Comparison of ENCODE assay signal across 17 cellular contexts in genomic region chr7:139944248-139944647, GRCh38.
DNase-seq lines count a peak whose midpoint lies in the region; ATAC-seq, FAIRE-seq and TF ChIP-seq lines count a peak whose summit lies in the region.
"Had no signal": no experiment of that assay in that cellular context is flagged by ENCODE, and none has a peak within 500 bp of the region (broad histone marks: within the 10 kb centered on the region; RNA-seq: fewer than 3 reads in every experiment).

No MANE protein-coding gene starts in this region.

- no peak overlapping the region for H3K27ac ChIP-seq in H1 (ENCODE audit: low read depth, low read length)
- H3K27ac ChIP-seq: BLaER1 treated with 17β-estradiol and CSF1 and Interleukin-3, amounts not matched to agents 10 nM and 100 nM had no signal

- H3K27ac Mint-ChIP-seq in natural killer cell treated with Interleukin-12 subunit alpha and Interleukin-12 subunit beta and Interleukin-15 and Interleukin-18, amount 100 ng/mL, for 72 hours = peak overlapping the region; percentile 1 to 97
- H3K27ac Mint-ChIP-seq in natural killer cell (no peak overlapping the region), osteocyte (ENCODE audit: unreplicated experiment) (no peak overlapping the region)
- H3K27ac Mint-ChIP-seq in activated T-helper 17 cell treated with anti-CD3 and anti-CD28 coated beads, Interleukin-2, amount 50 U/mL, for 72 hours = no peak overlapping the region
- H3K27ac Mint-ChIP-seq: B cell; CD8-positive, alpha-beta T cell had no signal

- H2BK120ac ChIP-seq in H1 (replicated peaks; ENCODE audit: low read depth, low read length) = no peak overlapping the region

- H3K23me2 ChIP-seq in H1 (ENCODE audit: low read depth, low read length) = no peaks in the 10 kb centered on the region

- H3K4me3 ChIP-seq in H1 (ENCODE audit: extremely low read depth in 1 of 4, insufficient read depth in 2 of 4, low read depth in 3 of 4, low read length in 4 of 4) = no peak overlapping the region
- no peak overlapping the region for H3K4me3 ChIP-seq in H7 (ENCODE audit: insufficient read depth, low read depth, low read length)
- H3K4me3 ChIP-seq: BLaER1 treated with 17β-estradiol and CSF1 and Interleukin-3, amounts not matched to agents 10 nM and 100 nM had no signal

- no peaks in the 10 kb centered on the region for H3K79me2 ChIP-seq in H1 (ENCODE audit: control insufficient read depth in 1 of 2, insufficient read depth in 2 of 2, low read length in 2 of 2)

- H4K5ac ChIP-seq in H1 (ENCODE audit: insufficient read length, low read depth, low read length) = no peak overlapping the region

- intact Hi-C loops in natural killer cell (cut with micrococcal nuclease) = no loop called here

- H2BK20ac ChIP-seq in H1 (ENCODE audit: low read length) = no peak overlapping the region

- 87% methylated on average over 3 of the region's 3 CpGs; no CpG with 5 or more reads in 1 of the 2 experiments for WGBS in H1 (ENCODE audit: extremely low coverage in 1 of 2, insufficient coverage in 1 of 2, insufficient read length in 1 of 2, insufficient replicate concordance in 2 of 2, low coverage in 1 of 2, low lambda C conversion rate in 2 of 2, missing lambda C conversion rate in 1 of 2), 2 experiments

- peaks cover 0 to 6% of the 10 kb centered on the region in 2 experiments; a peak in 1 of 4 replicates for H3K9me3 ChIP-seq in H1 (ENCODE audit: insufficient read depth in 2 of 2, low read depth in 1 of 2, low read length in 1 of 2)

- no peaks in the 10 kb centered on the region for H4K20me1 ChIP-seq in H1 (replicated peaks in 1 of 2; ENCODE audit: control insufficient read depth in 1 of 2, insufficient read depth in 2 of 2, low read length in 2 of 2)
- H4K20me1 ChIP-seq: BLaER1 treated with 17β-estradiol and CSF1 and Interleukin-3, amounts not matched to agents 10 nM and 100 nM had no signal

- no peak for FAIRE-seq in H1 (lab: Jason Lieb, UNC)
- FAIRE-seq: G401.6, GM12891, GM19239, HTR-8/SVneo had no signal

- TF ChIP-seq CTCF in natural killer cell (IDR thresholded peaks at IDR 0.05) (no peak), H1 (IDR thresholded peaks at IDR 0.05; ENCODE audit: control extremely low read depth in 1 of 3, insufficient read depth in 1 of 3, low read depth in 1 of 3, low read length in 3 of 3) (no peak), osteocyte (IDR thresholded peaks at IDR 0.05) (no peak)

- DNase-seq in natural killer cell treated with Interleukin-12 subunit alpha and Interleukin-12 subunit beta and Interleukin-15 and Interleukin-18, amount 100 ng/mL, for 72 hours (ENCODE audit: low spot score) = no peak
- DNase-seq in natural killer cell = no peak
- no peak for DNase-seq in H1 (ENCODE audit: low read depth in 1 of 2, low spot score in 2 of 2)
- peak; percentile 53 for DNase-seq in osteocyte (ENCODE audit: extremely low spot score, unreplicated experiment)
- DNase-seq in H7 = no peak
- no peak for DNase-seq in NCI-H146 (lab: John Stamatoyannopoulos, UW)
- DNase-seq: Calu3; CD8-positive, alpha-beta T cell; HCEC 1CT; IMR-90 had no signal

- no peak overlapping the region for H3K4ac ChIP-seq in H1 (replicated peaks; ENCODE audit: insufficient read length, low read depth, low read length)

- no peak overlapping the region for H2AFZ ChIP-seq in H1 (ENCODE audit: low read length)

- CTCF ChIA-PET in H1 (lab: Charles Lee; ENCODE audit: partially characterized antibody) = interaction anchor here (0.9 to 1.6 kb wide), 2 partner anchors 61 to 73 kb away, joined by 3 to 6 read pairs; no protein-coding TSS in a partner anchor

- no peak overlapping the region for H3K14ac ChIP-seq in H1 (ENCODE audit: insufficient read length)

- H3K56ac ChIP-seq in H1 (replicated peaks; ENCODE audit: insufficient read length, low read depth, low read length) = no peak overlapping the region

- H3K27me3 ChIP-seq in H1 (replicated peaks in 1 of 4; ENCODE audit: control insufficient read depth in 3 of 4, extremely low read depth in 1 of 4, insufficient read depth in 3 of 4, low read length in 3 of 4) (no peaks in the 10 kb centered on the region), H7 (ENCODE audit: control insufficient read depth, insufficient read depth, low read length) (no peaks in the 10 kb centered on the region)
- H3K27me3 ChIP-seq: BLaER1 treated with 17β-estradiol and CSF1 and Interleukin-3, amounts not matched to agents 10 nM and 100 nM had no signal

- TF ChIP-seq EP300 in H1 (IDR thresholded peaks at IDR 0.05; ENCODE audit: borderline replicate concordance in 1 of 2, low read depth in 2 of 2, low read length in 2 of 2) = no peak

- no peak for TF ChIP-seq POLR2A in H1 (IDR thresholded peaks at IDR 0.05; ENCODE audit: control extremely low read depth in 1 of 2, low read depth in 2 of 2, low read length in 2 of 2)

- H2AK5ac ChIP-seq in H1 (ENCODE audit: low read depth, low read length) = 0 out of 2 replicates have a peak overlapping the region, but pooled peaks have one; percentile 45

- peaks cover 0 to 4% (median 0%) of the 10 kb centered on the region in 4 experiments; a peak in 1 of 7 replicates for H3K4me1 ChIP-seq in H1 (replicated peaks in 1 of 4; ENCODE audit: control insufficient read depth in 3 of 4, insufficient read depth in 4 of 4, low read length in 3 of 4)

- no peaks in the 10 kb centered on the region for H3K36me3 ChIP-seq in H1 (ENCODE audit: control insufficient read depth in 2 of 4, insufficient read depth in 4 of 4, low read length in 3 of 4)
- no peaks in the 10 kb centered on the region for H3K36me3 ChIP-seq in H7 (replicated peaks; ENCODE audit: control insufficient read depth, insufficient read depth, low read length)

- peaks cover 21% of the 10 kb centered on the region for H3K9me3 Mint-ChIP-seq in natural killer cell treated with Interleukin-12 subunit alpha and Interleukin-12 subunit beta and Interleukin-15 and Interleukin-18, amount 100 ng/mL, for 72 hours
- H3K9me3 Mint-ChIP-seq in natural killer cell (peaks cover 0 to 2% of the 10 kb centered on the region in 2 donors), osteocyte (ENCODE audit: unreplicated experiment) (peaks cover 24% of the 10 kb centered on the region)
- peaks cover 16% of the 10 kb centered on the region for H3K9me3 Mint-ChIP-seq in activated T-helper 17 cell treated with anti-CD3 and anti-CD28 coated beads, Interleukin-2, amount 50 U/mL, for 72 hours

- no peak overlapping the region for H2BK5ac ChIP-seq in H1 (ENCODE audit: low read depth, low read length)

- no peak overlapping the region for H3K4me2 ChIP-seq in H1 (ENCODE audit: insufficient read depth in 1 of 2, low read depth in 2 of 2, low read length in 2 of 2)
- H3K4me2 ChIP-seq: BLaER1 treated with 17β-estradiol and CSF1 and Interleukin-3, amounts not matched to agents 10 nM and 100 nM had no signal

- no peak overlapping the region for H2BK15ac ChIP-seq in H1 (ENCODE audit: low read length)

- H3K27me3 Mint-ChIP-seq in natural killer cell treated with Interleukin-12 subunit alpha and Interleukin-12 subunit beta and Interleukin-15 and Interleukin-18, amount 100 ng/mL, for 72 hours = no peaks in the 10 kb centered on the region
- H3K27me3 Mint-ChIP-seq in natural killer cell (ENCODE audit: low read depth in 2 of 2) (no peaks in the 10 kb centered on the region), osteocyte (ENCODE audit: unreplicated experiment) (peaks cover 59% of the 10 kb centered on the region)
- H3K27me3 Mint-ChIP-seq in activated T-helper 17 cell treated with anti-CD3 and anti-CD28 coated beads, Interleukin-2, amount 50 U/mL, for 72 hours = no peaks in the 10 kb centered on the region

- H2BK12ac ChIP-seq in H1 (ENCODE audit: low read depth, low read length) = no peak overlapping the region

- no peak for ATAC-seq in natural killer cell treated with Interleukin-12 subunit alpha and Interleukin-12 subunit beta and Interleukin-15 and Interleukin-18, amount 100 ng/mL, for 72 hours
- ATAC-seq in natural killer cell = no peak
- no peak for ATAC-seq in activated T-helper 17 cell treated with anti-CD3 and anti-CD28 coated beads, Interleukin-2, amount 50 U/mL, for 72 hours (replicated peaks)
- ATAC-seq: CD8-positive, alpha-beta T cell had no signal

- peaks cover 59 to 65% of the 10 kb centered on the region in 2 donors for H3K4me1 Mint-ChIP-seq in natural killer cell treated with Interleukin-12 subunit alpha and Interleukin-12 subunit beta and Interleukin-15 and Interleukin-18, amount 100 ng/mL, for 72 hours (ENCODE audit: low read depth in 2 of 2)
- H3K4me1 Mint-ChIP-seq in natural killer cell (peaks cover 30 to 31% of the 10 kb centered on the region in 2 donors), osteocyte (ENCODE audit: unreplicated experiment) (no peaks in the 10 kb centered on the region)
- H3K4me1 Mint-ChIP-seq in activated T-helper 17 cell treated with anti-CD3 and anti-CD28 coated beads, Interleukin-2, amount 50 U/mL, for 72 hours = peaks cover 3% of the 10 kb centered on the region

- POLR2A ChIA-PET in H1 (lab: Charles Lee; ENCODE audit: partially characterized antibody) = interaction anchor here (0.6 kb wide), 1 partner anchor 23 kb away, joined by 3 read pairs; no protein-coding TSS in a partner anchor

- no peak overlapping the region for H3K18ac ChIP-seq in H1 (ENCODE audit: extremely low read depth, low read length)

- H3K36me3 Mint-ChIP-seq in natural killer cell treated with Interleukin-12 subunit alpha and Interleukin-12 subunit beta and Interleukin-15 and Interleukin-18, amount 100 ng/mL, for 72 hours = peaks cover 48% of the 10 kb centered on the region
- H3K36me3 Mint-ChIP-seq in natural killer cell (peaks cover 19% of the 10 kb centered on the region), osteocyte (ENCODE audit: unreplicated experiment) (no peaks in the 10 kb centered on the region)
- peaks cover 20% of the 10 kb centered on the region for H3K36me3 Mint-ChIP-seq in activated T-helper 17 cell treated with anti-CD3 and anti-CD28 coated beads, Interleukin-2, amount 50 U/mL, for 72 hours (ENCODE audit: low read depth)
- H3K36me3 Mint-ChIP-seq: CD8-positive, alpha-beta T cell had no signal

- H4K91ac ChIP-seq in H1 (replicated peaks; ENCODE audit: insufficient read length, low read length) = no peak overlapping the region

- H3K79me1 ChIP-seq in H1 (ENCODE audit: low read depth, low read length) = no peaks in the 10 kb centered on the region

- no peak overlapping the region for H3K9ac ChIP-seq in H1 (replicated peaks in 1 of 4; ENCODE audit: extremely low read depth in 1 of 4, low read depth in 3 of 4, low read length in 3 of 4)
- H3K9ac ChIP-seq: BLaER1 treated with 17β-estradiol and CSF1 and Interleukin-3, amounts not matched to agents 10 nM and 100 nM had no signal

- TF ChIP-seq RAD21 in H1 (IDR thresholded peaks at IDR 0.05 in 1 of 2, conservative IDR thresholded peaks at IDR 0.05 in 1 of 2; ENCODE audit: low read depth in 2 of 2, low read length in 2 of 2) = no peak

- H3K4me3 Mint-ChIP-seq in natural killer cell treated with Interleukin-12 subunit alpha and Interleukin-12 subunit beta and Interleukin-15 and Interleukin-18, amount 100 ng/mL, for 72 hours = no peak overlapping the region
- H3K4me3 Mint-ChIP-seq in natural killer cell (no peak overlapping the region), osteocyte (ENCODE audit: unreplicated experiment) (no peak overlapping the region)
- no peak overlapping the region for H3K4me3 Mint-ChIP-seq in activated T-helper 17 cell treated with anti-CD3 and anti-CD28 coated beads, Interleukin-2, amount 50 U/mL, for 72 hours
- H3K4me3 Mint-ChIP-seq: B cell; CD8-positive, alpha-beta T cell had no signal

- H4K8ac ChIP-seq in H1 (ENCODE audit: extremely low read depth, insufficient read depth, low read length) = no peak overlapping the region

- H3K23ac ChIP-seq in H1 (ENCODE audit: insufficient read length) = no peak overlapping the region

Comparison
In these comparisons a context has a peak if more than half of its experiments do, and no peak if none do; other contexts are left out.
1. H3K27ac Mint-ChIP-seq: peak in natural killer cell treated with Interleukin-12 subunit alpha and Interleukin-12 subunit beta and Interleukin-15 and Interleukin-18, amount 100 ng/mL, for 72 hours (2 of 2); none in natural killer cell (0 of 2), osteocyte (single experiment) and activated T-helper 17 cell treated with anti-CD3 and anti-CD28 coated beads, Interleukin-2, amount 50 U/mL, for 72 hours (single experiment).